In genomic region chr5:149412783-149413476, GRCh38 we compare ENCODE assay signal across 17 cellular contexts. TPM values are rescaled to one million over a fixed set of nuclear protein-coding genes. Genes with fewer than 3 reads are reported as not detected.
DNase-seq lines count a peak whose midpoint lies in the region; ATAC-seq, FAIRE-seq and TF ChIP-seq lines count a peak whose summit lies in the region.
"Had no signal": no experiment of that assay in that cellular context is flagged by ENCODE, and none has a peak within 500 bp of the region (broad histone marks: within the 10 kb centered on the region; RNA-seq: fewer than 3 reads in every experiment).

No MANE protein-coding gene starts in this region.

- peaks cover 11% of the 10 kb centered on the region for H3K27me3 Mint-ChIP-seq in MCF 10A (ENCODE audit: insufficient read depth, unreplicated experiment)
- H3K27me3 Mint-ChIP-seq: stimulated activated naive CD8-positive, alpha-beta T cell treated with anti-CD3 and anti-CD28 coated beads, Interleukin-15, amount 100 ng/mL, for 72 hours had no signal

- H3K9me3 ChIP-seq in breast epithelium (no peaks in the 10 kb centered on the region), right atrium auricular region (no peaks in the 10 kb centered on the region), aorta (ENCODE audit: control insufficient read depth, low read length) (no peaks in the 10 kb centered on the region)

- CTCF ChIA-PET in MCF 10A (lab: Yijun Ruan, JAX), result interaction anchor here (0.6 to 3.2 kb wide), 10 partner anchors 14 to 405 kb away, joined by 3 to 21 read pairs (median 3); partner anchors contain the start of gene IL17B

- H3K4me3 ChIP-seq in breast epithelium (peak overlapping the region; percentile 42 to 76 (median 67)), right atrium auricular region (peak overlapping the region; percentile 3 to 50), aorta (ENCODE audit: low read length in 2 of 2) (peak overlapping the region; percentile 89 to 97)

- no peaks in the 10 kb centered on the region for H3K9me3 Mint-ChIP-seq in MCF 10A (ENCODE audit: unreplicated experiment)
- H3K9me3 Mint-ChIP-seq: activated T-cell treated with anti-CD3 and anti-CD28 coated beads, Interleukin-2, amount 50 U/mL, for 72 hours; stimulated activated naive CD8-positive, alpha-beta T cell treated with anti-CD3 and anti-CD28 coated beads, Interleukin-15, amount 100 ng/mL, for 72 hours had no signal

- H3K36me3 ChIP-seq in breast epithelium, result no peaks in the 10 kb centered on the region
- peaks cover 5% of the 10 kb centered on the region for H3K36me3 ChIP-seq in right atrium auricular region
- H3K36me3 ChIP-seq in aorta (ENCODE audit: control insufficient read depth in 1 of 2, insufficient read depth in 2 of 2, low read length in 1 of 2), result peaks cover 3 to 49% of the 10 kb centered on the region in 2 donors

- TF ChIP-seq CTCF in breast epithelium (IDR thresholded peaks at IDR 0.05) (no peak), MCF 10A (IDR thresholded peaks at IDR 0.05; ENCODE audit: unreplicated experiment) (no peak), right atrium auricular region (IDR thresholded peaks at IDR 0.05) (no peak)

- no peak for TF ChIP-seq POLR2A in breast epithelium (IDR thresholded peaks at IDR 0.05)

- no TSS peak for BruUV-seq in MCF 10A (replicated peaks; lab: Mats Ljungman, UMichigan)

- 9 to 10% methylated on average over 8 of the region's 8 CpGs for WGBS in aorta, 2 donors

- no peaks in the 10 kb centered on the region for H3K27me3 ChIP-seq in breast epithelium
- H3K27me3 ChIP-seq in right atrium auricular region, result no peaks in the 10 kb centered on the region
- no peaks in the 10 kb centered on the region for H3K27me3 ChIP-seq in aorta (ENCODE audit: control insufficient read depth in 1 of 2, insufficient read depth in 2 of 2, low read length in 1 of 2)

- POLR2A ChIA-PET in MCF 10A (lab: Yijun Ruan, JAX), result no interaction called here

- H3K4me1 Mint-ChIP-seq in MCF 10A (ENCODE audit: insufficient read depth, unreplicated experiment), result no peaks in the 10 kb centered on the region
- H3K4me1 Mint-ChIP-seq: stimulated activated naive CD8-positive, alpha-beta T cell treated with anti-CD3 and anti-CD28 coated beads, Interleukin-15, amount 100 ng/mL, for 72 hours had no signal

- ATAC-seq in aorta (ENCODE audit: low FRiP score), result peak; percentile 23
- ATAC-seq: activated T-cell treated with anti-CD3 and anti-CD28 coated beads, Interleukin-2, amount 50 U/mL, for 72 hours; stimulated activated naive CD8-positive, alpha-beta T cell treated with anti-CD3 and anti-CD28 coated beads, Interleukin-15, amount 100 ng/mL, for 72 hours had no signal

- peaks cover 0 to 12% of the 10 kb centered on the region in 2 donors for H3K4me1 ChIP-seq in breast epithelium
- H3K4me1 ChIP-seq in right atrium auricular region, result peaks cover 0 to 64% of the 10 kb centered on the region in 2 donors
- no peaks in the 10 kb centered on the region for H3K4me1 ChIP-seq in aorta (ENCODE audit: control insufficient read depth in 1 of 2, insufficient read depth in 2 of 2, low read length in 2 of 2)

- no peaks in the 10 kb centered on the region for H3K36me3 Mint-ChIP-seq in MCF 10A (ENCODE audit: insufficient read depth, unreplicated experiment)

- H3K27ac Mint-ChIP-seq in MCF 10A (ENCODE audit: low read depth, unreplicated experiment), result no peak overlapping the region
- H3K27ac Mint-ChIP-seq: activated T-cell treated with anti-CD3 and anti-CD28 coated beads, Interleukin-2, amount 50 U/mL, for 72 hours; progenitor cell of endocrine pancreas had no signal

- intact Hi-C loops in breast epithelium (cut with DNase I; ENCODE audit: low total_unique reads) (no loop called here), MCF 10A (cut with micrococcal nuclease) (no loop called here), posterior vena cava (cut with DNase I) (no loop called here), aorta (cut with DNase I) (no loop called here)

- FAIRE-seq in urothelium cell line (lab: Jason Lieb, UNC), result no peak

- H3K27ac ChIP-seq in breast epithelium, result peak overlapping the region; percentile 91 to 92
- H3K27ac ChIP-seq in right atrium auricular region, result peak overlapping the region; percentile 90 to 97
- peak overlapping the region; percentile 46 to 91 for H3K27ac ChIP-seq in aorta (ENCODE audit: low read depth in 1 of 2, low read length in 2 of 2)

- no peak overlapping the region for H3K4me3 Mint-ChIP-seq in MCF 10A (ENCODE audit: unreplicated experiment)
- H3K4me3 Mint-ChIP-seq: activated T-cell treated with anti-CD3 and anti-CD28 coated beads, Interleukin-2, amount 50 U/mL, for 72 hours; stimulated activated naive CD8-positive, alpha-beta T cell treated with anti-CD3 and anti-CD28 coated beads, Interleukin-15, amount 100 ng/mL, for 72 hours had no signal

- no peak for DNase-seq in breast epithelium (ENCODE audit: low spot score in 2 of 2)
- no peak for DNase-seq in MCF 10A (ENCODE audit: unreplicated experiment)
- no peak for DNase-seq in right atrium auricular region (ENCODE audit: low spot score)
- peak; percentile 88 for DNase-seq in posterior vena cava (ENCODE audit: low spot score)
- DNase-seq in aorta, result peak; percentile 77 to 80
- DNase-seq in urothelium cell line (ENCODE audit: low spot score), result no peak
- no peak for DNase-seq in stimulated activated CD4-positive, alpha-beta T cell treated with anti-CD3 and anti-CD28 coated beads, Interleukin-15, amount 100 ng/mL, for 24 hours
- no peak for DNase-seq in NCI-H345 treated with DMSO at 0.1 percent for 48 hours (lab: John Stamatoyannopoulos, UW; ENCODE audit: unreplicated experiment)
- DNase-seq: 8988T; activated T-cell treated with anti-CD3 and anti-CD28 coated beads, Interleukin-2, amount 50 U/mL, for 72 hours; Calu3; hypothalamus; MM.1S; NCI-H2227 treated with DMSO at 0.1 percent for 48 hours; stimulated activated naive CD8-positive, alpha-beta T cell treated with anti-CD3 and anti-CD28 coated beads, Interleukin-15, amount 100 ng/mL, for 72 hours had no signal

RNA-seq across cellular contexts. Expression of gene IL17B, which starts 33.8 kb away (rescaled TPM):
- total RNA-seq in breast epithelium (1 to 10 TPM in 2 of 3 donors, under 1 TPM in 1; 0.64 to 5.6 (median 5.4) TPM), MCF 10A (2022) (not detected in 2 replicates), right atrium auricular region (1 to 10 TPM in 1 of 2 donors, under 1 TPM in 1; 0.83 to 2.9 TPM), posterior vena cava (10 to 100 TPM in 1 of 2 donors, 1 to 10 TPM in 1; 8.5 to 15.2 TPM), aorta (10 to 100 TPM in 1 of 2 donors, 1 to 10 TPM in 1; 2.8 to 18.0 TPM)
- 1 to 10 TPM; 7.6 to 9.0 TPM for polyA plus RNA-seq in aorta
- total RNA-seq: activated T-cell treated with anti-CD3 and anti-CD28 coated beads, Interleukin-2, amount 50 U/mL, for 72 hours; Calu3; lower leg skin; progenitor cell of endocrine pancreas had no signal

RNA-seq across cellular contexts. Expression of gene PCYOX1L, which starts 55.1 kb away (rescaled TPM):
- 1 to 10 TPM; 3.2 to 6.6 (median 5.2) TPM for total RNA-seq in breast epithelium
- total RNA-seq in MCF 10A (2022), result 7.7 and 8.0 TPM in 2 replicates
- 1 to 10 TPM; 4.0 to 5.6 TPM for total RNA-seq in right atrium auricular region
- 1 to 10 TPM; 3.1 to 5.6 TPM for total RNA-seq in posterior vena cava
- total RNA-seq in aorta, result 1 to 10 TPM; 3.1 to 9.2 TPM
- polyA plus RNA-seq in aorta, result 1 to 10 TPM; 3.1 to 5.3 TPM

Comparison
In these comparisons a context has a peak if more than half of its experiments do, and no peak if none do; other contexts are left out.
1. DNase-seq: peak in posterior vena cava (single experiment) and aorta (2 of 2); none in breast epithelium (0 of 2), MCF 10A (single experiment), right atrium auricular region (single experiment), urothelium cell line (single experiment), stimulated activated CD4-positive, alpha-beta T cell treated with anti-CD3 and anti-CD28 coated beads, Interleukin-15, amount 100 ng/mL, for 24 hours (single experiment) and NCI-H345 treated with DMSO at 0.1 percent for 48 hours (single experiment).
2. H3K4me3 ChIP-seq: peak in every context shown above with its lines; median percentile 93 in aorta; 67 in breast epithelium; 26 in right atrium auricular region.
3. Peak in every context shown above with its lines, with median percentiles within 50 percentile points of each other: H3K27ac ChIP-seq.